In the genomic region with DNA sequence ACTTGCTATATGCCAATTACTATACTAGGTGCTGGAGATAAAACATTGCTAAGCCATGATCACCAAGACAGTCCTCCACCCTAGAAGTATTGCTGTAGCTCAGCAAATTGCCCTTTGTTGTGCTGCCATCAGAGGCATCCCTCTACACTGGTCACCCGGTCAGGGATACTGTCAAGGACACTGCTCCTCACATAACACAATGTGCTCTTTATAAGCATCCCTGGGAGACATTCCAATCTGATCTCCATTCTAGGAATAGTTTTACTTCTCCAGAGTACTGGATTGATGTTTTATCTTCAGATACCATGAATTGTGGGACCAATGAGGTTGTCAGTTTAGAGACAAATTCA, we compare ENCODE assay signal across 27 cellular contexts.
"Had no signal": no experiment of that assay in that cellular context is flagged by ENCODE, and none has a peak within 500 bp of the region (broad histone marks: within the 10 kb centered on the region; RNA-seq: fewer than 3 reads in every experiment).

No MANE protein-coding gene starts in this region.

- H3K4me1 ChIP-seq: pancreas, sigmoid colon, suprapubic skin had no signal

- H3K27me3 Mint-ChIP-seq: activated naive CD8-positive, alpha-beta T cell treated with anti-CD3 and anti-CD28 coated beads for 36 hours; natural killer cell treated with Interleukin-12 subunit alpha and Interleukin-12 subunit beta and Interleukin-15 and Interleukin-18, amount 100 ng/mL, for 72 hours; stimulated activated memory B cell treated with anti-CD40 and anti-IgM and Interleukin-4, amounts not matched to agents 10 μg/mL and 1 μg/mL and 100 μg/mL, for 72 hours; T-helper 17 cell; type B pancreatic cell had no signal

- ATAC-seq: activated T-cell treated with anti-CD3 and anti-CD28 coated beads, Interleukin-2, amount 50 U/mL, for 4 hours; left lobe of liver; natural killer cell treated with Interleukin-12 subunit alpha and Interleukin-12 subunit beta and Interleukin-15 and Interleukin-18, amount 100 ng/mL, for 72 hours; pancreas; stimulated activated memory B cell treated with anti-CD40 and anti-IgM and Interleukin-4, amounts not matched to agents 10 μg/mL and 1 μg/mL and 100 μg/mL, for 72 hours; T-helper 17 cell had no signal

- H3K27ac Mint-ChIP-seq: activated naive CD8-positive, alpha-beta T cell treated with anti-CD3 and anti-CD28 coated beads for 36 hours; activated T-helper 2 cell treated with anti-CD3 and anti-CD28 coated beads, Interferon-gamma antibody, Interleukin-2, Interleukin-4, amounts not matched to agents 10 μg/mL and 5 μg/mL and 100 μg/mL, durations not matched to agents 14 hours and 24 hours and 36 hours; endodermal cell; natural killer cell treated with Interleukin-12 subunit alpha and Interleukin-12 subunit beta and Interleukin-15 and Interleukin-18, amount 100 ng/mL, for 72 hours; stimulated activated memory B cell treated with anti-CD40 and anti-IgM and Interleukin-4, amounts not matched to agents 10 μg/mL and 1 μg/mL and 100 μg/mL, for 72 hours; T-helper 17 cell; type B pancreatic cell had no signal

- H3K27me3 ChIP-seq: heart right ventricle, pancreas, sigmoid colon, stomach, suprapubic skin had no signal

- DNase-seq: activated CD4-positive, alpha-beta T cell treated with anti-CD3 and anti-CD28 coated beads for 4 hours; activated CD4-positive, alpha-beta T cell treated with anti-CD3 and anti-CD28 coated beads, Interleukin-2, amount 50 U/mL, for 48 hours; activated CD4-positive, CD25-positive, alpha-beta regulatory T cell; activated CD8-positive, alpha-beta memory T cell treated with anti-CD3 and anti-CD28 coated beads, Interleukin-2, amount 50 U/mL, for 48 hours; activated naive CD4-positive, alpha-beta T cell; activated naive CD8-positive, alpha-beta T cell treated with anti-CD3 and anti-CD28 coated beads for 36 hours; activated T-cell treated with anti-CD3 and anti-CD28 coated beads, Interleukin-2, amount 50 U/mL, for 4 hours; amniotic stem cell; cortex of kidney; endodermal cell; heart right ventricle; immature natural killer cell; mammary epithelial cell; midbrain; pancreas; sigmoid colon; stimulated activated CD4-positive, alpha-beta T cell treated with anti-CD3 and anti-CD28 coated beads, Interleukin-15, amount 100 ng/mL, for 24 hours; stomach; SW 1271; T-helper 17 cell had no signal

- H3K36me3 ChIP-seq: pancreas had no signal

- H3K4me1 Mint-ChIP-seq: activated naive CD8-positive, alpha-beta T cell treated with anti-CD3 and anti-CD28 coated beads for 36 hours; endodermal cell; immature natural killer cell; stimulated activated memory B cell treated with anti-CD40 and anti-IgM and Interleukin-4, amounts not matched to agents 10 μg/mL and 1 μg/mL and 100 μg/mL, for 72 hours had no signal

- H3K9me3 Mint-ChIP-seq: activated naive CD8-positive, alpha-beta T cell treated with anti-CD3 and anti-CD28 coated beads for 36 hours; activated T-cell treated with anti-CD3 and anti-CD28 coated beads, Interleukin-2, amount 50 U/mL, for 4 hours; activated T-helper 2 cell treated with anti-CD3 and anti-CD28 coated beads, Interferon-gamma antibody, Interleukin-2, Interleukin-4, amounts not matched to agents 10 μg/mL and 5 μg/mL and 100 μg/mL, durations not matched to agents 14 hours and 24 hours and 36 hours; endodermal cell; immature natural killer cell; natural killer cell treated with Interleukin-12 subunit alpha and Interleukin-12 subunit beta and Interleukin-15 and Interleukin-18, amount 100 ng/mL, for 72 hours; stimulated activated memory B cell treated with anti-CD40 and anti-IgM and Interleukin-4, amounts not matched to agents 10 μg/mL and 1 μg/mL and 100 μg/mL, for 72 hours; type B pancreatic cell had no signal

- FAIRE-seq: pancreas had no signal

- H3K9me3 ChIP-seq: heart right ventricle, pancreas, sigmoid colon, stomach, suprapubic skin had no signal

- H3K27ac ChIP-seq: heart right ventricle, pancreas, sigmoid colon, stomach, suprapubic skin had no signal

- H3K36me3 Mint-ChIP-seq: activated naive CD8-positive, alpha-beta T cell treated with anti-CD3 and anti-CD28 coated beads for 36 hours; immature natural killer cell; natural killer cell treated with Interleukin-12 subunit alpha and Interleukin-12 subunit beta and Interleukin-15 and Interleukin-18, amount 100 ng/mL, for 72 hours; stimulated activated memory B cell treated with anti-CD40 and anti-IgM and Interleukin-4, amounts not matched to agents 10 μg/mL and 1 μg/mL and 100 μg/mL, for 72 hours; type B pancreatic cell had no signal

- H3K4me3 Mint-ChIP-seq: activated naive CD8-positive, alpha-beta T cell treated with anti-CD3 and anti-CD28 coated beads for 36 hours; activated T-cell treated with anti-CD3 and anti-CD28 coated beads, Interleukin-2, amount 50 U/mL, for 4 hours; endodermal cell; immature natural killer cell; natural killer cell treated with Interleukin-12 subunit alpha and Interleukin-12 subunit beta and Interleukin-15 and Interleukin-18, amount 100 ng/mL, for 72 hours; stimulated activated memory B cell treated with anti-CD40 and anti-IgM and Interleukin-4, amounts not matched to agents 10 μg/mL and 1 μg/mL and 100 μg/mL, for 72 hours; T-helper 17 cell; type B pancreatic cell had no signal

- H3K4me3 ChIP-seq: heart right ventricle, pancreas, sigmoid colon, smooth muscle cell, stomach, suprapubic skin had no signal
